2 cellular contexts compared by ENCODE assay signal in the genomic region with DNA sequence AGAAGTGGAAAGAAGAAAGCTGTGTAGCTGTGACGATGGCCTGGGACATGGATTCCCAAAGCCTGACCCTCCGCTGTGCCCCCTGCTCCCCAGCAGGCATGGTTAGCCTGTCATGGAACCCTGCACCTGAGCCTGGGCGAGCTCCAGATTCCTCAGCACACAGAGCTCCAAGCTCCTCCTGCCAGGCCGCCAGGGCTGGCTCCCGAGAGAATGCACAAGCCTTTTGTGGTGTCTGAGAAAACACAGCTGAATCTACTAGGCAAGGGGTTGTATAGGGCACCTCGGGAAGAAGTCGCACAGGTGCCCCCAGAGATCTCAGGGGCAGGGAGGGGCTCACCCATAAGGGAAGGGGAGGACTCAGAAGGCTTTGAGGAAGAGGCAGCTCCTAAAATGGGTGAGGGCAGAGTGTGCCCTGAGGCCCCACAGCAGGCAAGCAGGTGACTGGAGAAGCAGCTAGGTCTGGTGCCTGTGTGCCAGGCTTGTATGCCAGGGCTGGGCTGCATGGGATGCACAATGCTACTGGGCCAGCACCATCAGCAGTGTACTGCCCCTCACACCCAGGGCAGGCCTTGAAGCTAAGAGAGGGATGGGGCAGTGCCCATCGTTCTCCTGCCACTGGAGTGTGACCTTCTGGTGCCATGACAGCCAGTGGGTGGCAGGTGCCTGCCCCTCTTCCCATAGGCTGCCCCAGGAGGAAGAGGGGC.
TF ChIP-seq lines count a peak whose summit lies in the region.

No MANE protein-coding gene starts in this region.

TF ChIP-seq in HCT116, 20 proteins besides CTCF, POLR2A, EP300 and RAD21:
- no peak for TF ChIP-seq CBX3 (IDR thresholded peaks at IDR 0.05; ENCODE audit: low read depth)
- no peak for TF ChIP-seq YY1 (IDR thresholded peaks at IDR 0.05; ENCODE audit: extremely low read depth, insufficient replicate concordance, low read depth, low read length)
- TF ChIP-seq, protein P1, sequence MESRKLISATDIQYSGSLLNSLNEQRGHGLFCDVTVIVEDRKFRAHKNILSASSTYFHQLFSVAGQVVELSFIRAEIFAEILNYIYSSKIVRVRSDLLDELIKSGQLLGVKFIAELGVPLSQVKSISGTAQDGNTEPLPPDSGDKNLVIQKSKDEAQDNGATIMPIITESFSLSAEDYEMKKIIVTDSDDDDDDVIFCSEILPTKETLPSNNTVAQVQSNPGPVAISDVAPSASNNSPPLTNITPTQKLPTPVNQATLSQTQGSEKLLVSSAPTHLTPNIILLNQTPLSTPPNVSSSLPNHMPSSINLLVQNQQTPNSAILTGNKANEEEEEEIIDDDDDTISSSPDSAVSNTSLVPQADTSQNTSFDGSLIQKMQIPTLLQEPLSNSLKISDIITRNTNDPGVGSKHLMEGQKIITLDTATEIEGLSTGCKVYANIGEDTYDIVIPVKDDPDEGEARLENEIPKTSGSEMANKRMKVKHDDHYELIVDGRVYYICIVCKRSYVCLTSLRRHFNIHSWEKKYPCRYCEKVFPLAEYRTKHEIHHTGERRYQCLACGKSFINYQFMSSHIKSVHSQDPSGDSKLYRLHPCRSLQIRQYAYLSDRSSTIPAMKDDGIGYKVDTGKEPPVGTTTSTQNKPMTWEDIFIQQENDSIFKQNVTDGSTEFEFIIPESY (IDR thresholded peaks at IDR 0.05; ENCODE audit: extremely low read depth, insufficient replicate concordance, low read length): no peak
- TF ChIP-seq EZH2phosphoT487 (IDR thresholded peaks at IDR 0.05; ENCODE audit: borderline replicate concordance): no peak
- TF ChIP-seq FOSL1 (IDR thresholded peaks at IDR 0.05; ENCODE audit: low read depth): no peak
TF ChIP-seq in HCT116: peak in this region for 0.

TF ChIP-seq in H1, 55 proteins besides CTCF, POLR2A, EP300 and RAD21:
- TF ChIP-seq ZNF274 (IDR thresholded peaks at IDR 0.05; ENCODE audit: borderline replicate concordance, extremely low read depth, low read length): no peak
- no peak for TF ChIP-seq TAF7 (optimal IDR thresholded peaks at IDR 0.05; ENCODE audit: borderline replicate concordance, low read depth, low read length)
- no peak for TF ChIP-seq CHD1 (IDR thresholded peaks at IDR 0.05; ENCODE audit: low read depth, low read length)
- TF ChIP-seq TEAD4 (IDR thresholded peaks at IDR 0.05; ENCODE audit: low read depth, low read length): no peak
- TF ChIP-seq MAFK (IDR thresholded peaks at IDR 0.05; ENCODE audit: low read depth, low read length): no peak
- TF ChIP-seq POU5F1 (IDR thresholded peaks at IDR 0.05; ENCODE audit: low read depth, low read length): no peak
- TF ChIP-seq SIN3A (conservative IDR thresholded peaks at IDR 0.05 in 1 of 2, IDR thresholded peaks at IDR 0.05 in 1 of 2; ENCODE audit: low read depth in 1 of 2, low read length in 2 of 2): no peak
- no peak for TF ChIP-seq BACH1 (IDR thresholded peaks at IDR 0.05; ENCODE audit: low read length)
- TF ChIP-seq, protein P2, sequence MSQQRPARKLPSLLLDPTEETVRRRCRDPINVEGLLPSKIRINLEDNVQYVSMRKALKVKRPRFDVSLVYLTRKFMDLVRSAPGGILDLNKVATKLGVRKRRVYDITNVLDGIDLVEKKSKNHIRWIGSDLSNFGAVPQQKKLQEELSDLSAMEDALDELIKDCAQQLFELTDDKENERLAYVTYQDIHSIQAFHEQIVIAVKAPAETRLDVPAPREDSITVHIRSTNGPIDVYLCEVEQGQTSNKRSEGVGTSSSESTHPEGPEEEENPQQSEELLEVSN (IDR thresholded peaks at IDR 0.05): no peak
- no peak for TF ChIP-seq TAF1 (IDR thresholded peaks at IDR 0.05; ENCODE audit: low read depth, low read length)
- TF ChIP-seq RNF2 (IDR thresholded peaks at IDR 0.05; ENCODE audit: borderline replicate concordance, low read depth, low read length, missing control alignments, poor library complexity, severe bottlenecking): no peak
- no peak for TF ChIP-seq JUN (IDR thresholded peaks at IDR 0.05; ENCODE audit: low read depth, low read length)
- TF ChIP-seq TBP (IDR thresholded peaks at IDR 0.05; ENCODE audit: low read depth, low read length): no peak
- TF ChIP-seq RFX5 (IDR thresholded peaks at IDR 0.05; ENCODE audit: borderline replicate concordance, low read depth, low read length): no peak
- no peak for TF ChIP-seq SP4 (IDR thresholded peaks at IDR 0.05; ENCODE audit: low read length)
- no peak for TF ChIP-seq HDAC2 (IDR thresholded peaks at IDR 0.05; ENCODE audit: borderline replicate concordance in 1 of 2, low read depth in 2 of 2, low read length in 2 of 2)
